Comparison of ENCODE assay signal across 20 cellular contexts in genomic region chr2:145822892-145823534, GRCh38.
"Had no signal": no experiment of that assay in that cellular context is flagged by ENCODE, and none has a peak within 500 bp of the region (broad histone marks: within the 10 kb centered on the region; RNA-seq: fewer than 3 reads in every experiment).

No MANE protein-coding gene starts in this region.

- H3K36me3 ChIP-seq: colonic mucosa, prostate gland, tibial nerve, upper lobe of right lung, vagina had no signal

- H3K4me1 Mint-ChIP-seq: natural killer cell; stimulated activated naive B cell treated with anti-CD40 and anti-IgM and Interleukin-4, amounts not matched to agents 10 μg/mL and 1 μg/mL and 100 μg/mL, for 72 hours; stimulated activated naive CD8-positive, alpha-beta T cell treated with anti-CD3 and anti-CD28 coated beads, Interleukin-15, amount 100 ng/mL, for 72 hours had no signal

- FAIRE-seq: islet of Langerhans had no signal

- DNase-seq: colonic mucosa; dermis blood vessel endothelial cell; foreskin keratinocyte; head of caudate nucleus; hypothalamus; mammary epithelial cell; natural killer cell; stimulated activated CD4-positive, alpha-beta T cell treated with anti-CD3 and anti-CD28 coated beads, Interleukin-2, amount 100 ng/mL, for 24 hours; stimulated activated CD4-positive, alpha-beta T cell treated with anti-CD3 and anti-CD28 coated beads, Interleukin-4, amount 100 ng/mL, for 4 hours; stimulated activated naive B cell treated with anti-CD40 and anti-IgM and Interleukin-4, amounts not matched to agents 10 μg/mL and 1 μg/mL and 100 μg/mL, for 72 hours; stimulated activated naive CD8-positive, alpha-beta T cell treated with anti-CD3 and anti-CD28 coated beads, Interleukin-15, amount 100 ng/mL, for 72 hours; testis; upper lobe of right lung had no signal

- H3K4me1 ChIP-seq: colonic mucosa, foreskin keratinocyte, parathyroid adenoma, prostate gland, testis, tibial nerve, upper lobe of right lung, vagina had no signal

- H3K4me3 ChIP-seq: colonic mucosa, prostate gland, testis, tibial nerve, upper lobe of right lung, vagina had no signal

- ATAC-seq: foreskin keratinocyte; left lobe of liver; natural killer cell; sciatic nerve; stimulated activated naive B cell treated with anti-CD40 and anti-IgM and Interleukin-4, amounts not matched to agents 10 μg/mL and 1 μg/mL and 100 μg/mL, for 72 hours; stimulated activated naive CD8-positive, alpha-beta T cell treated with anti-CD3 and anti-CD28 coated beads, Interleukin-15, amount 100 ng/mL, for 72 hours; upper lobe of right lung had no signal

- H3K9me3 ChIP-seq: colonic mucosa, prostate gland, testis, tibial nerve, upper lobe of right lung, vagina had no signal

- H3K27me3 ChIP-seq: colonic mucosa, testis, tibial nerve, upper lobe of right lung, vagina had no signal

- H3K27ac Mint-ChIP-seq: natural killer cell; stimulated activated naive B cell treated with anti-CD40 and anti-IgM and Interleukin-4, amounts not matched to agents 10 μg/mL and 1 μg/mL and 100 μg/mL, for 72 hours; stimulated activated naive CD8-positive, alpha-beta T cell treated with anti-CD3 and anti-CD28 coated beads, Interleukin-15, amount 100 ng/mL, for 72 hours had no signal

- H3K36me3 Mint-ChIP-seq: natural killer cell; stimulated activated naive B cell treated with anti-CD40 and anti-IgM and Interleukin-4, amounts not matched to agents 10 μg/mL and 1 μg/mL and 100 μg/mL, for 72 hours had no signal

- H3K9ac ChIP-seq: parathyroid adenoma had no signal

- H3K79me2 ChIP-seq: parathyroid adenoma had no signal

- H2AFZ ChIP-seq: parathyroid adenoma had no signal

- H3K4me3 Mint-ChIP-seq: natural killer cell; stimulated activated naive B cell treated with anti-CD40 and anti-IgM and Interleukin-4, amounts not matched to agents 10 μg/mL and 1 μg/mL and 100 μg/mL, for 72 hours; stimulated activated naive CD8-positive, alpha-beta T cell treated with anti-CD3 and anti-CD28 coated beads, Interleukin-15, amount 100 ng/mL, for 72 hours had no signal

- H3K27me3 Mint-ChIP-seq: stimulated activated naive CD8-positive, alpha-beta T cell treated with anti-CD3 and anti-CD28 coated beads, Interleukin-15, amount 100 ng/mL, for 72 hours had no signal

- H3K27ac ChIP-seq: colonic mucosa, foreskin keratinocyte, parathyroid adenoma, prostate gland, testis, tibial nerve, upper lobe of right lung, vagina had no signal
